8 cellular contexts compared by ENCODE assay signal in the genomic region with DNA sequence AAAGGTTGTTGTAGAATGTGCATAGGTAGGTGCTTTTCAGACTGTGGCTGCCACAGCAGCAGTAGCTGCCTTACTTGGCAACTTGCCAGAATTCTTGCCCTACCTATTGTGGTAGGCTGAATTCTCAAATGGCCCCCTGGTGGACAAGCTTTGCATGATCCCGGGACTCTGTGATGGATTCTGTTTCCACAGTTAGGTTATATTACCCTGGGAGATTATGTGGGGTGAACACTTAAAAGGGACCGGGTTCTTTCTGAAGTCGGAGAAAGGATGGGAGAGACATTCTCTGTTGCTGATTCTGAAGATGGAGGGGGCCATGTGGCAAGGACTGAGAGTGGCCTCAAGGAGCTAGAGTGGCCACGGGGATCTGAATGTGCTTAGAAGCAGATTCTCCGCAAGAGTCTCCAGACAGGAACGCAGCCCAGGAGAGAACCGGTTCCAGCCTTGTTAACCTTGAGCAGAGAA. TPM values are rescaled to one million over a fixed set of nuclear protein-coding genes. Genes with fewer than 3 reads are reported as not detected.
DNase-seq lines count a peak whose midpoint lies in the region; ATAC-seq and TF ChIP-seq lines count a peak whose summit lies in the region.

No MANE protein-coding gene starts in this region.

- ATAC-seq in HG02571 (IDR thresholded peaks at IDR 0.05; ENCODE audit: unreplicated experiment) (no peak), HG02798 (IDR thresholded peaks at IDR 0.05; ENCODE audit: poor library complexity, unreplicated experiment) (no peak)

- DNase-seq in A172 (ENCODE audit: low spot score) (peak; percentile 76), GM03348 (ENCODE audit: low spot score) (peak; percentile 49), NCI-H2171 (lab: John Stamatoyannopoulos, UW) (peak; percentile 59), fibroblast of lung (ENCODE audit: low read depth in 2 of 2) (peak; percentile 69 to 77)
- DNase-seq in activated CD4-positive, alpha-beta T cell treated with anti-CD3 and anti-CD28 coated beads, Interleukin-2, amount 10 ng/mL, durations not matched to agents 24 days and 14 days: peak; percentile 77

- no peak overlapping the region for H3K4me3 ChIP-seq in fibroblast of lung (replicated peaks in 1 of 4; ENCODE audit: control extremely low read depth in 1 of 4, insufficient read depth in 1 of 4, low read depth in 3 of 4, low read length in 4 of 4)
- H3K4me3 ChIP-seq in neutrophil (ENCODE audit: low read depth in 1 of 2, low read length in 1 of 2): peak overlapping the region in 1 of 2 experiments; percentile 37

- no peak overlapping the region for H3K9ac ChIP-seq in fibroblast of lung (ENCODE audit: insufficient read depth, low read length)

- peaks cover 17% of the 10 kb centered on the region for H3K4me1 Mint-ChIP-seq in activated CD4-positive, alpha-beta T cell treated with anti-CD3 and anti-CD28 coated beads, Interleukin-2, amount 10 ng/mL, durations not matched to agents 24 days and 14 days

- no peaks in the 10 kb centered on the region for H3K79me2 ChIP-seq in fibroblast of lung (ENCODE audit: control insufficient read depth, insufficient read depth, low read length)

- H3K27me3 ChIP-seq in fibroblast of lung (ENCODE audit: control insufficient read depth, insufficient read depth, low read length): no peaks in the 10 kb centered on the region
- H3K27me3 ChIP-seq in neutrophil: no peaks in the 10 kb centered on the region

- no peaks in the 10 kb centered on the region for H3K9me3 ChIP-seq in fibroblast of lung (ENCODE audit: control insufficient read depth, insufficient read depth, low read depth, low read length)
- no peaks in the 10 kb centered on the region for H3K9me3 ChIP-seq in neutrophil

- intact Hi-C loops in activated CD4-positive, alpha-beta T cell treated with anti-CD3 and anti-CD28 coated beads, Interleukin-2, amount 10 ng/mL, durations not matched to agents 24 days and 14 days (cut with micrococcal nuclease): no loop called here

- H3K36me3 ChIP-seq in fibroblast of lung (ENCODE audit: control insufficient read depth, insufficient read depth, low read length) (no peaks in the 10 kb centered on the region), neutrophil (no peaks in the 10 kb centered on the region)

- H3K36me3 Mint-ChIP-seq in activated CD4-positive, alpha-beta T cell treated with anti-CD3 and anti-CD28 coated beads, Interleukin-2, amount 10 ng/mL, durations not matched to agents 24 days and 14 days (ENCODE audit: low read depth): no peaks in the 10 kb centered on the region

- no peaks in the 10 kb centered on the region for H3K27me3 Mint-ChIP-seq in activated CD4-positive, alpha-beta T cell treated with anti-CD3 and anti-CD28 coated beads, Interleukin-2, amount 10 ng/mL, durations not matched to agents 24 days and 14 days

- no peaks in the 10 kb centered on the region for H4K20me1 ChIP-seq in fibroblast of lung (ENCODE audit: control insufficient read depth, extremely low read depth, insufficient read depth, low read length)

- H3K4me3 Mint-ChIP-seq in activated CD4-positive, alpha-beta T cell treated with anti-CD3 and anti-CD28 coated beads, Interleukin-2, amount 10 ng/mL, durations not matched to agents 24 days and 14 days: no peak overlapping the region

- peak; percentile 40 to 51 for TF ChIP-seq CTCF in fibroblast of lung (conservative IDR thresholded peaks at IDR 0.05 in 1 of 2, IDR thresholded peaks at IDR 0.05 in 1 of 2; ENCODE audit: low read depth in 1 of 2, low read length in 2 of 2)
- peak; percentile 59 for TF ChIP-seq CTCF in neutrophil (IDR thresholded peaks at IDR 0.05)

- H3K9me3 Mint-ChIP-seq in activated CD4-positive, alpha-beta T cell treated with anti-CD3 and anti-CD28 coated beads, Interleukin-2, amount 10 ng/mL, durations not matched to agents 24 days and 14 days: no peaks in the 10 kb centered on the region

- no peak overlapping the region for H2AFZ ChIP-seq in fibroblast of lung (ENCODE audit: low read length)

- peak overlapping the region; percentile 81 for H3K27ac ChIP-seq in fibroblast of lung (ENCODE audit: insufficient read depth, low read length)
- peak overlapping the region; percentile 86 for H3K27ac ChIP-seq in neutrophil

- no peak overlapping the region for H3K4me2 ChIP-seq in fibroblast of lung (ENCODE audit: extremely low read depth, insufficient read depth, low read length)

- H3K27ac Mint-ChIP-seq in activated CD4-positive, alpha-beta T cell treated with anti-CD3 and anti-CD28 coated beads, Interleukin-2, amount 10 ng/mL, durations not matched to agents 24 days and 14 days: peak overlapping the region; percentile 30

- H3K4me1 ChIP-seq in fibroblast of lung (ENCODE audit: control insufficient read depth, extremely low read depth, insufficient read depth, low read length) (peaks cover 6% of the 10 kb centered on the region), neutrophil (ENCODE audit: control insufficient read depth in 1 of 2, insufficient read depth in 1 of 2, low read depth in 1 of 2, low read length in 1 of 2) (peaks cover 44 to 46% of the 10 kb centered on the region in 2 experiments)

RNA-seq across cellular contexts. Expression of a gene that starts 32.1 kb away (rescaled TPM):
- 0.21 TPM in 1 of 2 replicates, not detected in the other for total RNA-seq in A172 (2014; rRNA removed; shearing (Covaris generic))
- 0.28 TPM in 1 of 2 replicates, not detected in the other for total RNA-seq in activated CD4-positive, alpha-beta T cell treated with anti-CD3 and anti-CD28 coated beads, Interleukin-2, amount 10 ng/mL, durations not matched to agents 24 days and 14 days
- total RNA-seq in fibroblast of lung: under 0.01 and 0.33 TPM in 2 replicates
- 0.45 and 0.63 TPM in 2 replicates for polyA plus RNA-seq in fibroblast of lung
- 0.20 and 0.31 TPM in 2 replicates for polyA plus RNA-seq in fibroblast of lung (2012)
- polyA minus RNA-seq in fibroblast of lung (ENCODE audit: low replicate concordance): 0.93 TPM in 1 of 2 replicates, not detected in the other
